12 cellular contexts compared by ENCODE assay signal in the genomic region with DNA sequence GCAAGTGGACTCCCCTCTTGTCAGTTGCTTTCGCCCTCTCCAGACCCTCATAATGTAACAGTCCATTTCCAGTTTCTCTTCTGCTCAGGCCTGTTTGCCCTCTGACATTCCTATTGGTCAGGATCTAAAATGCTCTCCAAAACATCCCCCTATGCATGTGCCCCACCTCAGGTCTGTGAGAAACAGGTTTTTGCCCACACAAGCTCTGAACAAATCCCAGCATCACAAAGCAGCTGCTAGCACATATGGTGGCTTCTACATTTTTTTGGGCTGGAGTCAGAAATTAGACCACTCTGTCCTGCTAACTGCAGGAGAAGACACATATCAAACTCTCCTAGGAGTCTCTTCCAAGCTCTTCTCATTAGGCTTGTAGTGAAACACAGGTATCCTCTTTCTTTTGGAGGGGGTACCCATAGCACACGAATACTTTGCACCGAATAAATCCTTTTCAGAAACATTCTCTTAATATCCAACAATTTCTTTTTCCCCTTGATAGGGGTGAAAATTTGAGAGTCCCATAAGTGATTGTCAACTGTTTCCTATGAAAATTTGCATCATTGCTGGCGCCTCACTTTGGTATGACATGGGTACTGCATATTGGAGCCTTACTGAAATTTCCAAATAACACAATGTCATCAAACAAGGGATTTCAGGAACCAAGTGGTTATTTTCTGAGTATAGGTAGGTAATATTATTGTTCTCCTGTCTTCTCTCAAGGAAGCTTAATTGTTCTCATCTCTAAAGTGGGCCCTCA. TPM values are rescaled to one million over a fixed set of nuclear protein-coding genes. Genes with fewer than 3 reads are reported as not detected.
DNase-seq lines count a peak whose midpoint lies in the region; ATAC-seq and TF ChIP-seq lines count a peak whose summit lies in the region.
"Had no signal": no experiment of that assay in that cellular context is flagged by ENCODE, and none has a peak within 500 bp of the region (broad histone marks: within the 10 kb centered on the region; RNA-seq: fewer than 3 reads in every experiment).

No MANE protein-coding gene starts in this region.

- dilution Hi-C loops in mammary epithelial cell (cut with HindIII; ENCODE audit: low sequenced_read_pairs) = loop anchor here (5.0 kb wide), 1 partner anchor 33 kb away; no protein-coding TSS in a partner anchor

- no peaks in the 10 kb centered on the region for H3K36me3 ChIP-seq in SK-N-SH (replicated peaks in 1 of 2; ENCODE audit: control insufficient read depth in 1 of 2, insufficient read depth in 2 of 2, low read length in 1 of 2)
- H3K36me3 ChIP-seq in KMS-11 (ENCODE audit: insufficient read depth) = no peaks in the 10 kb centered on the region
- no peaks in the 10 kb centered on the region for H3K36me3 ChIP-seq in mammary epithelial cell (ENCODE audit: insufficient read depth, low read length)
- no peaks in the 10 kb centered on the region for H3K36me3 ChIP-seq in osteoblast (ENCODE audit: insufficient read depth, low read length)
- H3K36me3 ChIP-seq in MG63 = no peaks in the 10 kb centered on the region

- no peak for DNase-seq in SK-N-SH
- DNase-seq in mammary epithelial cell = no peak
- DNase-seq in osteoblast (ENCODE audit: insufficient read length, low spot score, missing footprints) = no peak
- DNase-seq in MG63 = no peak
- DNase-seq in mucosa of gallbladder (ENCODE audit: low spot score) = no peak
- no peak for DNase-seq in HPDE6-E6E7 (ENCODE audit: extremely low spot score)
- DNase-seq: effector memory CD8-positive, alpha-beta T cell; GOT3 had no signal

- CTCF ChIA-PET in SK-N-SH (lab: Yijun Ruan, JAX) = interaction anchor here (0.7 to 10.3 kb wide), 11 partner anchors 14 to 673 kb away, joined by 3 to 109 read pairs (median 4); a partner anchor contains a TSS
- CTCF ChIA-PET in mammary epithelial cell (lab: Charles Lee; ENCODE audit: low non-redundant PET) = interaction anchor here (0.7 kb wide), 1 partner anchor 166 kb away, joined by 6 read pairs; no protein-coding TSS in a partner anchor

- intact Hi-C loops in mammary epithelial cell (cut with micrococcal nuclease) = loop anchor here (1.0 kb wide), 1 partner anchor 668 kb away; no protein-coding TSS in a partner anchor

- H3K4me1 ChIP-seq in SK-N-SH (ENCODE audit: control insufficient read depth in 1 of 2, insufficient read depth in 2 of 2, low read depth in 1 of 2, low read length in 1 of 2) (peaks cover 0 to 2% of the 10 kb centered on the region in 2 experiments; a peak in 1 of 4 replicates), KMS-11 (ENCODE audit: low read depth, poor library complexity, severe bottlenecking) (no peaks in the 10 kb centered on the region), mammary epithelial cell (ENCODE audit: insufficient read depth, low read length) (no peaks in the 10 kb centered on the region), osteoblast (ENCODE audit: insufficient read depth, low read length) (no peaks in the 10 kb centered on the region)
- H3K4me1 ChIP-seq: parathyroid adenoma had no signal

- H3K9me3 ChIP-seq in SK-N-SH (no peaks in the 10 kb centered on the region), mammary epithelial cell (replicated peaks; ENCODE audit: insufficient read depth, low read length) (no peaks in the 10 kb centered on the region), osteoblast (ENCODE audit: low read depth, low read length) (no peaks in the 10 kb centered on the region), MG63 (no peaks in the 10 kb centered on the region)

- H3K27ac ChIP-seq in SK-N-SH (ENCODE audit: low read depth in 2 of 2, low read length in 1 of 2) = no peak overlapping the region
- no peak overlapping the region for H3K27ac ChIP-seq in KMS-11
- no peak overlapping the region for H3K27ac ChIP-seq in mammary epithelial cell (ENCODE audit: insufficient read depth, low read depth, low read length)
- no peak overlapping the region for H3K27ac ChIP-seq in osteoblast (ENCODE audit: low read depth, low read length)
- H3K27ac ChIP-seq: parathyroid adenoma had no signal

- no peaks in the 10 kb centered on the region for H3F3A ChIP-seq in SK-N-SH (replicated peaks; ENCODE audit: insufficient read depth)

- TF ChIP-seq CTCF in SK-N-SH (IDR thresholded peaks at IDR 0.05) = peak; percentile 54
- peak; percentile 57; the same call in 1 of the 2 replicates for TF ChIP-seq CTCF in KMS-11 (conservative IDR thresholded peaks at IDR 0.05; ENCODE audit: low read depth, low read length)
- TF ChIP-seq CTCF in mammary epithelial cell (conservative IDR thresholded peaks at IDR 0.05 in 1 of 2, IDR thresholded peaks at IDR 0.05 in 1 of 2; ENCODE audit: extremely low read depth in 1 of 2, insufficient read depth in 1 of 2, low read depth in 1 of 2, low read length in 2 of 2) = peak; percentile 46 to 50
- peak; percentile 46 for TF ChIP-seq CTCF in osteoblast (IDR thresholded peaks at IDR 0.05; ENCODE audit: extremely low read depth, low read depth, low read length)

- H2AFZ ChIP-seq in SK-N-SH (ENCODE audit: low read depth) = no peak overlapping the region
- no peak overlapping the region for H2AFZ ChIP-seq in KMS-11 (ENCODE audit: low read depth)
- no peak overlapping the region for H2AFZ ChIP-seq in mammary epithelial cell (ENCODE audit: low read depth, low read length)
- H2AFZ ChIP-seq in osteoblast (ENCODE audit: low read length) = no peak overlapping the region
- H2AFZ ChIP-seq: parathyroid adenoma had no signal

- no TSS peak for BruUV-seq in mammary epithelial cell (replicated peaks; lab: Mats Ljungman, UMichigan)

- POLR2A ChIA-PET in SK-N-SH (lab: Yijun Ruan, JAX) = no interaction called here

- H4K20me1 ChIP-seq in SK-N-SH (ENCODE audit: insufficient read depth) (no peaks in the 10 kb centered on the region), KMS-11 (ENCODE audit: insufficient read depth) (no peaks in the 10 kb centered on the region), mammary epithelial cell (ENCODE audit: insufficient read depth, low read length) (no peaks in the 10 kb centered on the region), osteoblast (ENCODE audit: insufficient read depth, low read length) (no peaks in the 10 kb centered on the region)

- no peak overlapping the region for H3K4me2 ChIP-seq in SK-N-SH
- H3K4me2 ChIP-seq in KMS-11 = no peak overlapping the region
- H3K4me2 ChIP-seq in mammary epithelial cell (ENCODE audit: insufficient read depth, low read depth, low read length) = no peak overlapping the region
- no peak overlapping the region for H3K4me2 ChIP-seq in osteoblast (ENCODE audit: insufficient read depth, low read length)

- H3K9me2 ChIP-seq in SK-N-SH = no peaks in the 10 kb centered on the region

- TF ChIP-seq RAD21 in SK-N-SH (IDR thresholded peaks at IDR 0.05; ENCODE audit: low read length) = no peak

- in situ Hi-C loops in mammary epithelial cell (cut with MboI; ENCODE audit: low sequenced_read_pairs in 2 of 2) = loop anchor here (25.0 kb wide), 2 partner anchors 168 to 668 kb away; a partner anchor contains a TSS

- H3K79me2 ChIP-seq in SK-N-SH (ENCODE audit: insufficient read depth) (no peaks in the 10 kb centered on the region), KMS-11 (ENCODE audit: insufficient read depth, low read depth) (no peaks in the 10 kb centered on the region), mammary epithelial cell (ENCODE audit: insufficient read depth, low read length) (no peaks in the 10 kb centered on the region), osteoblast (ENCODE audit: insufficient read depth, low read length) (no peaks in the 10 kb centered on the region)
- H3K79me2 ChIP-seq: parathyroid adenoma had no signal

- no peak for TF ChIP-seq EP300 in SK-N-SH (IDR thresholded peaks at IDR 0.05; ENCODE audit: borderline replicate concordance in 1 of 2, low read depth in 1 of 2, low read length in 1 of 2)

- 82% methylated on average over 4 of the region's 4 CpGs for WGBS in SK-N-SH (ENCODE audit: low lambda C conversion rate)
- 94% methylated on average over 4 of the region's 4 CpGs for WGBS in mammary epithelial cell (ENCODE audit: low coverage, missing lambda C conversion rate)

- H3K27me3 ChIP-seq in SK-N-SH (ENCODE audit: insufficient read depth) (peaks cover 5% of the 10 kb centered on the region; the same call in 1 of the 2 replicates), KMS-11 (ENCODE audit: insufficient read depth, low read depth) (no peaks in the 10 kb centered on the region), mammary epithelial cell (ENCODE audit: insufficient read depth, low read length) (no peaks in the 10 kb centered on the region), osteoblast (ENCODE audit: insufficient read depth, low read length) (peaks cover 11% of the 10 kb centered on the region), MG63 (no peaks in the 10 kb centered on the region; the same call in 1 of the 2 replicates)

- no peak overlapping the region; a peak in 1 of 4 replicates for H3K4me3 ChIP-seq in SK-N-SH (ENCODE audit: low read depth in 2 of 2, low read length in 1 of 2)
- H3K4me3 ChIP-seq in KMS-11 (IDR thresholded peaks at IDR 0.05; ENCODE audit: insufficient read depth, low read depth, low read length) = no peak overlapping the region
- H3K4me3 ChIP-seq in mammary epithelial cell (replicated peaks in 1 of 3; ENCODE audit: insufficient read depth in 1 of 3, low read depth in 2 of 3, low read length in 3 of 3) = no peak overlapping the region
- H3K4me3 ChIP-seq in osteoblast (ENCODE audit: insufficient read depth, low read length) = no peak overlapping the region
- no peak overlapping the region for H3K4me3 ChIP-seq in MG63

- H3K9ac ChIP-seq in SK-N-SH = no peak overlapping the region
- no peak overlapping the region for H3K9ac ChIP-seq in KMS-11
- H3K9ac ChIP-seq in mammary epithelial cell (ENCODE audit: insufficient read depth, low read length) = no peak overlapping the region
- H3K9ac ChIP-seq: parathyroid adenoma had no signal

- ATAC-seq in SK-N-SH treated with all-trans-retinoic acid at 6 μM for 48 hours = no peak
- ATAC-seq: activated CD4-positive, CD25-positive, alpha-beta regulatory T cell treated with anti-CD3 and anti-CD28 coated beads, Interleukin-2, amount 50 U/mL, for 24 hours; effector memory CD8-positive, alpha-beta T cell had no signal

RNA-seq across cellular contexts. Expression of a gene that starts 19.3 kb away (rescaled TPM):
- polyA plus RNA-seq in SK-N-SH (2012; rRNA removed) (153 and 196 TPM in 2 replicates), mammary epithelial cell (154 TPM)
- polyA plus RNA-seq in SK-N-SH (2012; cell fraction: cytosol; rRNA removed) = 156 and 159 TPM in 2 replicates
- polyA plus RNA-seq in SK-N-SH (2012; cell fraction: nucleus; rRNA removed) = 175 and 242 TPM in 2 replicates
- total RNA-seq in mammary epithelial cell (100 to 1,000 TPM; 301 to 332 TPM), osteoblast (499 and 624 TPM in 2 replicates), mucosa of gallbladder (170 TPM)
- 418 TPM for polyA minus RNA-seq in mammary epithelial cell
- 610 and 1,111 TPM in 2 replicates for total RNA-seq in MG63 (2014; rRNA removed; shearing (Covaris generic); ENCODE audit: low replicate concordance)

RNA-seq across cellular contexts. Expression of a gene that starts 51.4 kb away (rescaled TPM):
- polyA plus RNA-seq in SK-N-SH (2012; rRNA removed) = 36.7 and 48.7 TPM in 2 replicates
- 55.9 and 60.2 TPM in 2 replicates for polyA plus RNA-seq in SK-N-SH (2012; cell fraction: cytosol; rRNA removed)
- 20.1 and 39.9 TPM in 2 replicates for polyA plus RNA-seq in SK-N-SH (2012; cell fraction: nucleus; rRNA removed)
- 100 to 1,000 TPM; 167 to 200 TPM for total RNA-seq in mammary epithelial cell
- 73.8 TPM for polyA plus RNA-seq in mammary epithelial cell
- 86.8 TPM for polyA minus RNA-seq in mammary epithelial cell
- 113 and 116 TPM in 2 replicates for total RNA-seq in osteoblast
- 222 and 276 TPM in 2 replicates for total RNA-seq in MG63 (2014; rRNA removed; shearing (Covaris generic); ENCODE audit: low replicate concordance)
- 63.1 TPM for total RNA-seq in mucosa of gallbladder
